ENCODE assay signal across 8 cellular contexts in the genomic region with DNA sequence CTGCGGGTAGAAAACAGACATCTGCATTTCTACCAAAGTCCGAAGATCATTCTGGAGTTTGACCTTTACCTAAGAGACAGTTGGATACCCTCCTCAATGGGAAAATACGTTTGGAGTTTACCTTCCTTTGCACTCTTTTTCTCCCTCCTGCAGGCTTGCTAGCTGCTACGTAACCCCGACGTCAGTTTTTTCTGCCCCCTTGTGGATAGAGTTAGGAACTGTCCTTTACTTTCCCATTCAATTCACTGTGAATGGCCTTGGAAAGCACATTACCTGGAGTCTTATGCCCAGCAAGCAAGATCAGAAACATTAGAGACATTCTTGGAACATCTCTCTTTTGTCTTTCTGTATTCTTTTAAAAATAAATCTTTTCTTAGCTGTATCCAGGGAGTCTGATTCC.
DNase-seq lines count a peak whose midpoint lies in the region; ATAC-seq and TF ChIP-seq lines count a peak whose summit lies in the region.

No MANE protein-coding gene starts in this region.

- no peaks in the 10 kb centered on the region for H3K27me3 ChIP-seq in upper lobe of right lung

- TF ChIP-seq CTCF in fibroblast of the aortic adventitia (IDR thresholded peaks at IDR 0.05; ENCODE audit: insufficient read depth, low read length) (peak; percentile 51), upper lobe of right lung (IDR thresholded peaks at IDR 0.05) (peak; percentile 38)

- H3K36me3 ChIP-seq in upper lobe of right lung: no peaks in the 10 kb centered on the region

- ATAC-seq in upper lobe of right lung: peak; percentile 58
- ATAC-seq in GM18520 (IDR thresholded peaks at IDR 0.05; ENCODE audit: unreplicated experiment): no peak
- no peak for ATAC-seq in HG02678 (IDR thresholded peaks at IDR 0.05; ENCODE audit: unreplicated experiment)

- DNase-seq in SHP77 (lab: John Stamatoyannopoulos, UW) (peak; percentile 6 to 26), SHP77 treated with DMSO at 0.1 percent for 48 hours (lab: John Stamatoyannopoulos, UW) (no peak), HEK293T (ENCODE audit: extremely low spot score) (peak; percentile 45), NCI-H69 (lab: John Stamatoyannopoulos, UW) (peak; percentile 67), fibroblast of the aortic adventitia (ENCODE audit: low read depth) (peak; percentile 3), upper lobe of right lung (no peak)

- no peaks in the 10 kb centered on the region for H3K9me3 ChIP-seq in upper lobe of right lung

- CTCF ChIA-PET in HEK293T (lab: Yijun Ruan, JAX): no interaction called here

- H3K4me3 ChIP-seq in fibroblast of the aortic adventitia (ENCODE audit: low read depth, low read length): no peak overlapping the region
- no peak overlapping the region for H3K4me3 ChIP-seq in upper lobe of right lung

- H3K4me1 ChIP-seq in upper lobe of right lung: no peaks in the 10 kb centered on the region

- POLR2A ChIA-PET in HEK293T (lab: Yijun Ruan, JAX): no interaction called here

- intact Hi-C loops in upper lobe of right lung (cut with DNase I): no loop called here

- H3K27ac ChIP-seq in upper lobe of right lung: no peak overlapping the region

TF ChIP-seq in HEK293T, 16 proteins besides CTCF, POLR2A, EP300 and RAD21:
- TF ChIP-seq NFRKB (IDR thresholded peaks at IDR 0.05) (no peak), L3MBTL2 (conservative IDR thresholded peaks at IDR 0.05) (no peak), BHLHE40 (IDR thresholded peaks at IDR 0.05; ENCODE audit: borderline replicate concordance) (no peak), SP1 (IDR thresholded peaks at IDR 0.05) (no peak), SUZ12 (IDR thresholded peaks at IDR 0.05) (no peak), FOXM1 (IDR thresholded peaks at IDR 0.05; ENCODE audit: borderline replicate concordance) (no peak), LEF1 (IDR thresholded peaks at IDR 0.05; ENCODE audit: borderline replicate concordance) (no peak), ELF4 (IDR thresholded peaks at IDR 0.05) (no peak), FOXA1 (IDR thresholded peaks at IDR 0.05) (no peak)

Comparison
In these comparisons a context has a peak if more than half of its experiments do, and no peak if none do; other contexts are left out.
1. DNase-seq: peak in SHP77 (2 of 2), HEK293T (single experiment), NCI-H69 (single experiment) and fibroblast of the aortic adventitia (single experiment); none in SHP77 treated with DMSO at 0.1 percent for 48 hours (single experiment) and upper lobe of right lung (single experiment).